In the genomic region with DNA sequence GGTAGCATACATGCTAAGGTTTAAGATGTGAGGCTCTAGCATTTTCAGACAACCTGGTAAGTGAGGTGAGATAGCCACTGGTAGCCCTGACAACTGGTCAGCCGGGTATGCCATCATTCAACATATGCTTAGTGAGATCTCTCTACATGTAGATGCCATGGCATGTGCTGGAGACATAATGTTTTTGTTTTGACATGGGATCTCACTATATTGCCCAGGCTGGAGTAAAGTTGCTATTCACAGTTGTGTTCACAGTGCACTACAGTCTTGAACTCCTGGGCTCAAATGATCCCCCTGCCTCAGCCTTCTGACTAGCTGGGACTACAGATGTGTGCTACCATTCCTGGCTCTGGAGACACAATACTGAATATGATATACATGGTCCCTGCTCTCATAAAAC, we compare ENCODE assay signal across 11 cellular contexts.
"Had no signal": no experiment of that assay in that cellular context is flagged by ENCODE, and none has a peak within 500 bp of the region (broad histone marks: within the 10 kb centered on the region; RNA-seq: fewer than 3 reads in every experiment).

No MANE protein-coding gene starts in this region.

- H3K36me3 ChIP-seq: HAP-1 had no signal

- H3K4me2 ChIP-seq: GM23338 had no signal

- H3K4me3 ChIP-seq: GM23248, GM23338, HAP-1 had no signal

- H3K9me3 ChIP-seq: HAP-1 had no signal

- H3K4me3 Mint-ChIP-seq: GM23338, H9 had no signal

- H3K27ac ChIP-seq: GM23248 had no signal

- H2AFZ ChIP-seq: GM23248, GM23338 had no signal

- ATAC-seq: GM23338, HCT116 had no signal

- FAIRE-seq: H1, H54 had no signal

- H3K4me1 ChIP-seq: HAP-1 had no signal

- H3K27ac Mint-ChIP-seq: GM23338, H9, HFFc6 had no signal

- DNase-seq: GM23248, GOT3, H7, H9, HCEC 1CT, HFFc6 had no signal

- H3K9ac ChIP-seq: GM23248 had no signal

- H3K9me3 Mint-ChIP-seq: GM23338, H9, HFFc6 had no signal
